ENCODE assay signal across 8 cellular contexts in the genomic region with DNA sequence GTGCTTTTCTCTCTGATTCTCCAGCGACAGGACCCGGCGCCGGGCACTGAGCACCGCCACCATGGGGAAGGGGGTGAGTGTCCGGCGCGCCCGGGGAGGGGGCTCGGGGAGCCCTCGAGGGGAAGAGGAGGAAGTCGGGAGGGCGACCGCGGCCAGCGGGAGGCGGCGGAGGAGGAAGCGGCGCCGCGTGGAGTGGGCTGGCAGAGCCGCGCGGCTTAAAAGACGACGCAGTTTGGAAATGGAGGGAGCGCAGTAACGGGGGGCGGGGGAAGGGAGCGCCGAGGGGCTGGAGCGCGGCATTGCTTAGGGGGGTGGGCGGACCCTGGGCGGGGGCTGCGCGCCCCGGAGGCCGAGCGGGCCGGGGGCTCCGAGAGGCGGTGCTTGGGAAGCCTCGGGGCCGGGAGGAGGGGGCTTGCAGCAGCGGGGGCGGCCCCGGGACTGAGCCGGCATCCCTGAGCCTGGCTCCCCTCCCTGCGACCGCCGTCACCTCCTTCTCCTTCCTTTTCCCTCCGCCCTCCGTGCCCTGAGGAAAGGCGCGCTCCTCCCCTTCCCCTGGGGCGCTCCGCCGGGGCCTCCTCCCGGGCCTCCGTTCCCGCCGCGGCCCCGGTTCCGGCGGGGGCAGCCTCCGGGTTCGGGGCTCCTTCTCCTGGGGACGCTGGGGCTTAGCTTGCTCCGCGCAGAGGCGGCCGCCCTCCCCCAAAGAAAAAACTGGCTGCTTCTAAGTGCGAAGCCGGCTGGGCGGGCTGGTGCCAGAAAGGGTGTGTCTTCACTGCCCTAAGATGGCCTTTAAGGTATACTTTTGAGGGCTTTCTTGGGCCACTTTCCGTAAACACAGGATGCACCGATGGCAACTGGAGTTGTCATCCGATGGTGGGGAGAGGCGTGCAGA. TPM values are rescaled to one million over a fixed set of nuclear protein-coding genes. Genes with fewer than 3 reads are reported as not detected.
DNase-seq lines count a peak whose midpoint lies in the region; ATAC-seq and TF ChIP-seq lines count a peak whose summit lies in the region.

No MANE protein-coding gene starts in this region.

- H3K9me3 ChIP-seq in endodermal cell (ENCODE audit: control insufficient read depth, low read length): no peaks in the 10 kb centered on the region

- H3K27me3 ChIP-seq in endodermal cell (ENCODE audit: control insufficient read depth, insufficient read depth, low read length, poor library complexity, severe bottlenecking): peaks cover 12% of the 10 kb centered on the region

- ATAC-seq in HG02938 (IDR thresholded peaks at IDR 0.05; ENCODE audit: unreplicated experiment): no peak

- peak overlapping the region; percentile 82 for H3K27ac ChIP-seq in endodermal cell (ENCODE audit: low read depth, low read length)

- H3K36me3 ChIP-seq in endodermal cell (ENCODE audit: control insufficient read depth, insufficient read depth, low read length): peaks cover 3% of the 10 kb centered on the region

- H3K27ac Mint-ChIP-seq in HFFc6 (peak overlapping the region; percentile 89), endodermal cell (peak overlapping the region; percentile 93), mesothelial cell of epicardium (peak overlapping the region; percentile 91)

- peaks cover 17% of the 10 kb centered on the region for H3K27me3 Mint-ChIP-seq in HFFc6 (ENCODE audit: insufficient read depth)
- H3K27me3 Mint-ChIP-seq in endodermal cell (ENCODE audit: insufficient read depth): peaks cover 28% of the 10 kb centered on the region
- H3K27me3 Mint-ChIP-seq in mesothelial cell of epicardium (ENCODE audit: low read depth): peaks cover 2% of the 10 kb centered on the region

- H3K4me3 Mint-ChIP-seq in HFFc6 (peak overlapping the region; percentile 98), endodermal cell (peak overlapping the region; percentile 92), mesothelial cell of epicardium (peak overlapping the region; percentile 91)

- WGBS in endodermal cell (ENCODE audit: insufficient coverage in 1 of 2, insufficient read length in 1 of 2), 2 experiments: 0% methylated on average over 18 to 82 of the region's 82 CpGs

- TF ChIP-seq CTCF in HFFc6 (IDR thresholded peaks at IDR 0.05) (no peak), endodermal cell (conservative IDR thresholded peaks at IDR 0.05) (no peak), mesothelial cell of epicardium (IDR thresholded peaks at IDR 0.05; ENCODE audit: unreplicated experiment) (no peak)

- no peaks in the 10 kb centered on the region for H3K9me3 Mint-ChIP-seq in HFFc6
- H3K9me3 Mint-ChIP-seq in endodermal cell: no peaks in the 10 kb centered on the region
- H3K9me3 Mint-ChIP-seq in mesothelial cell of epicardium: no peaks in the 10 kb centered on the region

- peak; percentile 58 for DNase-seq in EL
- DNase-seq in HFFc6: no peak
- peak; percentile 20 for DNase-seq in NCI-H446 treated with DMSO at 0.1 percent for 48 hours (lab: John Stamatoyannopoulos, UW)
- peak; percentile 83 for DNase-seq in activated CD8-positive, alpha-beta memory T cell treated with anti-CD3 and anti-CD28 coated beads for 24 hours
- peak; percentile 82 for DNase-seq in endodermal cell
- DNase-seq in mesothelial cell of epicardium (ENCODE audit: low spot score in 2 of 2, unreplicated experiment in 2 of 2): peak in 1 of 2 experiments; percentile 63
- DNase-seq in stimulated activated CD8-positive, alpha-beta memory T cell treated with anti-CD3 and anti-CD28 coated beads, Interleukin-7, amount 100 ng/mL, for 4 hours (ENCODE audit: low read depth in 2 of 2): peak; percentile 20 to 47

- peaks cover 48% of the 10 kb centered on the region for H3K4me1 Mint-ChIP-seq in HFFc6 (ENCODE audit: low read depth)
- peaks cover 45% of the 10 kb centered on the region for H3K4me1 Mint-ChIP-seq in endodermal cell
- peaks cover 52% of the 10 kb centered on the region for H3K4me1 Mint-ChIP-seq in mesothelial cell of epicardium

- H3K4me1 ChIP-seq in endodermal cell (ENCODE audit: control insufficient read depth, insufficient read depth, low read length): peaks cover 15% of the 10 kb centered on the region

- H3K4me3 ChIP-seq in endodermal cell (ENCODE audit: low read length): peak overlapping the region; percentile 97

- peak overlapping the region; percentile 70 for H3K9ac ChIP-seq in endodermal cell (ENCODE audit: extremely low read depth, low read length, poor library complexity, severe bottlenecking)

- no peaks in the 10 kb centered on the region; the same call in 1 of the 2 replicates for H3K36me3 Mint-ChIP-seq in HFFc6 (ENCODE audit: low read depth)
- no peaks in the 10 kb centered on the region for H3K36me3 Mint-ChIP-seq in endodermal cell (ENCODE audit: low read depth)
- no peaks in the 10 kb centered on the region for H3K36me3 Mint-ChIP-seq in mesothelial cell of epicardium

RNA-seq across cellular contexts. Expression of gene ATP1A1, which starts 0.7 kb away (rescaled TPM):
- total RNA-seq in HFFc6 (2021; fragmentation: NEBNext Ultra II Directional; extraction: Animal tissue kit (Norgen Biotek cat#: 25700)): 100 to 1,000 TPM; 192 to 244 (median 222) TPM
- total RNA-seq in endodermal cell: 100 to 1,000 TPM; 359 to 398 TPM
- 224 TPM for polyA plus RNA-seq in endodermal cell (2013, experiment 1 of 2)
- polyA plus RNA-seq in endodermal cell (2013, experiment 2 of 2): 222 TPM
- total RNA-seq in mesothelial cell of epicardium: 215 to 221 TPM (median 219 TPM) in 3 replicates
